Comparison of ENCODE assay signal across 30 cellular contexts in the genomic region with DNA sequence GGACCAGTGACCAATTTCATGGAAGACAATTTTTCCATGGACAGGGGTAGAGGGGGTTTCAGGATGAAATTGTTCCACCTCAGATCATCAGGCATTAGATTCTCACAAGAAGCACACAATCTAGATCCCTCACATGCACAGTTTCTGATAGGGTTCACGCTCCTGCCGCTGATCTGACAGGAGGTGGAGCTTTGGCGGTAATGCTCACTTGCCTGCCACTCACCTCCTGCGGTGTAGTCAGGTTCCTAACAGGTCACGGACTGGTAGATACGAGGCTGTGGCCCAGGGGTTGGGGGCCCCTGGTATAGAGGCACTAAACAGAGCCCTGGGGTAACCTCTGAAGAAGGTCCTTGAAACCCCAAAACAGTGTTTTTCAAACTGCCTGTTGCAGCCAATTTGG.
"Had no signal": no experiment of that assay in that cellular context is flagged by ENCODE, and none has a peak within 500 bp of the region (broad histone marks: within the 10 kb centered on the region; RNA-seq: fewer than 3 reads in every experiment).

No MANE protein-coding gene starts in this region.

- ATAC-seq: activated CD8-positive, alpha-beta T cell treated with anti-CD3 and anti-CD28 coated beads for 36 hours; activated naive CD4-positive, alpha-beta T cell treated with anti-CD3 and anti-CD28 coated beads, Interleukin-2, amount 50 U/mL, for 72 hours; activated T-cell treated with anti-CD3 and anti-CD28 coated beads, Interleukin-2, amount 50 U/mL, for 4 hours; foreskin keratinocyte; gastrocnemius medialis; heart left ventricle had no signal

- H3K27ac Mint-ChIP-seq: activated CD8-positive, alpha-beta T cell treated with anti-CD3 and anti-CD28 coated beads for 36 hours; activated naive CD4-positive, alpha-beta T cell treated with anti-CD3 and anti-CD28 coated beads, Interleukin-2, amount 10 ng/mL, durations not matched to agents 7 days and 5 days; activated naive CD8-positive, alpha-beta T cell treated with anti-CD3 and anti-CD28 coated beads, Interleukin-2, amount 10 ng/mL, durations not matched to agents 7 days and 5 days; activated T-helper 1 cell treated with anti-CD3 and anti-CD28 coated beads, Interleukin-12 subunit alpha, Interleukin-12 subunit beta, Interleukin-2, Interleukin-4 antibody, amounts not matched to agents 30 ng/mL and 10 ng/mL and 1 ng/mL, durations not matched to agents 14 hours and 24 hours and 36 hours; brain; dendritic cell treated with granulocyte-macrophage colony-stimulating factor and Interleukin-4, amounts not matched to agents 40 ng/mL and 50 ng/mL, for 4 days had no signal

- H3K27me3 ChIP-seq: ascending aorta, breast epithelium, cardiac muscle cell, dorsolateral prefrontal cortex, esophagus muscularis mucosa, foreskin keratinocyte, gastrocnemius medialis, heart left ventricle had no signal

- H3K27me3 Mint-ChIP-seq: activated CD8-positive, alpha-beta T cell treated with anti-CD3 and anti-CD28 coated beads for 36 hours; activated naive CD4-positive, alpha-beta T cell treated with anti-CD3 and anti-CD28 coated beads, Interleukin-2, amount 10 ng/mL, durations not matched to agents 7 days and 5 days; activated naive CD8-positive, alpha-beta T cell treated with anti-CD3 and anti-CD28 coated beads, Interleukin-2, amount 10 ng/mL, durations not matched to agents 7 days and 5 days; brain; dendritic cell treated with granulocyte-macrophage colony-stimulating factor and Interleukin-4, amounts not matched to agents 40 ng/mL and 50 ng/mL, for 4 days had no signal

- H3K9me3 Mint-ChIP-seq: activated CD8-positive, alpha-beta T cell treated with anti-CD3 and anti-CD28 coated beads for 36 hours; activated naive CD4-positive, alpha-beta T cell treated with anti-CD3 and anti-CD28 coated beads, Interleukin-2, amount 10 ng/mL, durations not matched to agents 7 days and 5 days; activated naive CD4-positive, alpha-beta T cell treated with anti-CD3 and anti-CD28 coated beads, Interleukin-2, amount 50 U/mL, for 72 hours; activated naive CD8-positive, alpha-beta T cell treated with anti-CD3 and anti-CD28 coated beads, Interleukin-2, amount 10 ng/mL, durations not matched to agents 7 days and 5 days; activated T-cell treated with anti-CD3 and anti-CD28 coated beads, Interleukin-2, amount 50 U/mL, for 4 hours; activated T-helper 1 cell treated with anti-CD3 and anti-CD28 coated beads, Interleukin-12 subunit alpha, Interleukin-12 subunit beta, Interleukin-2, Interleukin-4 antibody, amounts not matched to agents 30 ng/mL and 10 ng/mL and 1 ng/mL, durations not matched to agents 14 hours and 24 hours and 36 hours; dendritic cell treated with granulocyte-macrophage colony-stimulating factor and Interleukin-4, amounts not matched to agents 40 ng/mL and 50 ng/mL, for 4 days had no signal

- H3K4me3 ChIP-seq: ascending aorta, breast epithelium, cardiac muscle cell, coronary artery, dorsolateral prefrontal cortex, esophagus muscularis mucosa, gastrocnemius medialis, heart left ventricle had no signal

- H3K9me3 ChIP-seq: ascending aorta, breast epithelium, esophagus muscularis mucosa, gastrocnemius medialis, heart left ventricle had no signal

- DNase-seq: activated CD4-positive, alpha-beta T cell treated with anti-CD3 and anti-CD28 coated beads for 48 hours; activated CD4-positive, alpha-beta T cell treated with anti-CD3 and anti-CD28 coated beads, Interleukin-2, amount 50 U/mL, for 1 hour; activated CD4-positive, alpha-beta T cell treated with anti-CD3 and anti-CD28 coated beads, Interleukin-2, amount 50 U/mL, for 48 hours; activated CD8-positive, alpha-beta memory T cell treated with anti-CD3 and anti-CD28 coated beads for 24 hours; activated CD8-positive, alpha-beta T cell treated with anti-CD3 and anti-CD28 coated beads for 36 hours; activated gamma-delta T cell; activated naive CD4-positive, alpha-beta T cell; activated naive CD4-positive, alpha-beta T cell treated with anti-CD3 and anti-CD28 coated beads, Interleukin-2, amount 10 ng/mL, durations not matched to agents 7 days and 5 days; activated naive CD8-positive, alpha-beta T cell treated with anti-CD3 and anti-CD28 coated beads, Interleukin-2, amount 10 ng/mL, durations not matched to agents 7 days and 5 days; activated T-cell treated with anti-CD3 and anti-CD28 coated beads, Interleukin-2, amount 50 U/mL, for 4 hours; central memory CD4-positive, alpha-beta T cell; cerebellar nuclear complex; dorsolateral prefrontal cortex; effector memory CD4-positive, alpha-beta T cell; erythroblast; foreskin keratinocyte; gastrocnemius medialis; glutamatergic neuron; heart left ventricle; T-helper 1 cell; T-helper 2 cell had no signal

- H3K36me3 Mint-ChIP-seq: activated naive CD4-positive, alpha-beta T cell treated with anti-CD3 and anti-CD28 coated beads, Interleukin-2, amount 10 ng/mL, durations not matched to agents 7 days and 5 days had no signal

- H3K36me3 ChIP-seq: ascending aorta, breast epithelium, cardiac muscle cell, esophagus muscularis mucosa, gastrocnemius medialis, heart left ventricle had no signal

- H3K4me1 ChIP-seq: breast epithelium, foreskin keratinocyte had no signal

- H3K27ac ChIP-seq: ascending aorta, breast epithelium, cardiac muscle cell, coronary artery, dorsolateral prefrontal cortex, esophagus muscularis mucosa, foreskin keratinocyte, gastrocnemius medialis, heart left ventricle had no signal

- H3K4me3 Mint-ChIP-seq: activated CD8-positive, alpha-beta T cell treated with anti-CD3 and anti-CD28 coated beads for 36 hours; activated naive CD4-positive, alpha-beta T cell treated with anti-CD3 and anti-CD28 coated beads, Interleukin-2, amount 10 ng/mL, durations not matched to agents 7 days and 5 days; activated naive CD8-positive, alpha-beta T cell treated with anti-CD3 and anti-CD28 coated beads, Interleukin-2, amount 10 ng/mL, durations not matched to agents 7 days and 5 days; activated T-cell treated with anti-CD3 and anti-CD28 coated beads, Interleukin-2, amount 50 U/mL, for 4 hours; activated T-helper 1 cell treated with anti-CD3 and anti-CD28 coated beads, Interleukin-12 subunit alpha, Interleukin-12 subunit beta, Interleukin-2, Interleukin-4 antibody, amounts not matched to agents 30 ng/mL and 10 ng/mL and 1 ng/mL, durations not matched to agents 14 hours and 24 hours and 36 hours; brain; dendritic cell treated with granulocyte-macrophage colony-stimulating factor and Interleukin-4, amounts not matched to agents 40 ng/mL and 50 ng/mL, for 4 days had no signal
